Comparison of ENCODE assay signal across 19 cellular contexts in genomic region chr14:20560961-20561360, GRCh38. TPM values are rescaled to one million over a fixed set of nuclear protein-coding genes. Genes with fewer than 3 reads are reported as not detected.
DNase-seq lines count a peak whose midpoint lies in the region; ATAC-seq lines count a peak whose summit lies in the region.
"Had no signal": no experiment of that assay in that cellular context is flagged by ENCODE, and none has a peak within 500 bp of the region (broad histone marks: within the 10 kb centered on the region; RNA-seq: fewer than 3 reads in every experiment).

Gene RNASE9, minus strand, starts transcription at chr14:20561047.

- no peaks in the 10 kb centered on the region for H3K79me2 ChIP-seq in mesendoderm (ENCODE audit: control insufficient read depth, insufficient read depth, low read length)

- no peak within 1 kb of the TSS for H3K23ac ChIP-seq in mesendoderm (ENCODE audit: low read length)

- no peak within 1 kb of the TSS for H3K4me2 ChIP-seq in mesendoderm (ENCODE audit: low read length)

- H3K56ac ChIP-seq in mesendoderm (ENCODE audit: low read length): no peak within 1 kb of the TSS

- no peak for ATAC-seq in GM19455 (IDR thresholded peaks at IDR 0.05; ENCODE audit: unreplicated experiment)

- H2BK5ac ChIP-seq in mesendoderm (ENCODE audit: low read length): no peak within 1 kb of the TSS

- no peaks in the 10 kb centered on the region for H3K27me3 ChIP-seq in HUES64 (ENCODE audit: insufficient read depth, low read length)
- no peaks in the 10 kb centered on the region for H3K27me3 ChIP-seq in mesendoderm (ENCODE audit: insufficient read depth, low read length, poor library complexity)
- H3K27me3 ChIP-seq: SJCRH30 had no signal

- H3K9me3 ChIP-seq in ES-I3 (ENCODE audit: control insufficient read depth, insufficient read depth, low read length) (no peaks in the 10 kb centered on the region), HUES64 (ENCODE audit: insufficient read depth, low read depth, low read length) (no peaks in the 10 kb centered on the region)
- H3K9me3 ChIP-seq: BE2C, Caco-2, HAP-1, SJCRH30 had no signal

- peak within 1 kb of the TSS; percentile 64 for H2BK15ac ChIP-seq in mesendoderm (replicated peaks; ENCODE audit: low read depth)

- H2AK5ac ChIP-seq in mesendoderm (ENCODE audit: low read length): no peak within 1 kb of the TSS

- no peaks in the 10 kb centered on the region for H3K79me1 ChIP-seq in mesendoderm (ENCODE audit: low read length)

- H3K4me3 ChIP-seq in HUES64 (ENCODE audit: low read length) (0 out of 2 replicates have a peak within 1 kb of the TSS, but pooled peaks have one; percentile 22), mesendoderm (ENCODE audit: low read length) (no peak within 1 kb of the TSS)
- H3K4me3 ChIP-seq: HAP-1, SJCRH30 had no signal

- no peak within 1 kb of the TSS for H4K8ac ChIP-seq in mesendoderm (ENCODE audit: low read depth, low read length)

- whole genome bisulfite sequencing in HUES64: 96% methylated on average over 3 of the region's 3 CpGs
- WGBS in mesendoderm (ENCODE audit: extremely low coverage, insufficient coverage, low lambda C conversion rate): no CpG with 5 or more reads among the region's 3 CpGs

- H2BK120ac ChIP-seq in mesendoderm (ENCODE audit: low read depth, low read length): no peak within 1 kb of the TSS

- H3K18ac ChIP-seq in mesendoderm (ENCODE audit: low read length): no peak within 1 kb of the TSS

- no peaks in the 10 kb centered on the region for H3K36me3 ChIP-seq in ES-I3 (ENCODE audit: insufficient read depth, low read length)
- no peaks in the 10 kb centered on the region for H3K36me3 ChIP-seq in HUES64 (ENCODE audit: insufficient read depth, low read length)
- no peaks in the 10 kb centered on the region for H3K36me3 ChIP-seq in mesendoderm (ENCODE audit: control insufficient read depth, insufficient read depth, low read length)
- H3K36me3 ChIP-seq: BE2C, HAP-1, SJCRH30 had no signal

- H3K4ac ChIP-seq in mesendoderm (ENCODE audit: low read depth, low read length): no peak within 1 kb of the TSS

- peak within 1 kb of the TSS; percentile 93 for H3K27ac ChIP-seq in HUES64 (ENCODE audit: low read depth, low read length)
- H3K27ac ChIP-seq in mesendoderm (ENCODE audit: low read depth, low read length): no peak within 1 kb of the TSS
- H3K27ac ChIP-seq: SJCRH30 had no signal

- H3K9ac ChIP-seq in ES-I3 (ENCODE audit: low read depth, low read length) (peak within 1 kb of the TSS; percentile 11; the same call in 1 of the 2 replicates), HUES64 (ENCODE audit: low read depth, low read length) (0 out of 2 replicates have a peak within 1 kb of the TSS, but pooled peaks have one; percentile 45), mesendoderm (ENCODE audit: low read length) (no peak within 1 kb of the TSS)

- peak; percentile 12 for DNase-seq in RPMI7951 (ENCODE audit: low read depth)
- no peak for DNase-seq in mesendoderm
- DNase-seq in NCI-H187 (lab: John Stamatoyannopoulos, UW): no peak
- no peak for DNase-seq in NCI-H1048 (lab: John Stamatoyannopoulos, UW)
- no peak for DNase-seq in HuH-7 (ENCODE audit: low spot score)
- DNase-seq: BE2C; Caco-2; CD4-positive, CD25-positive, alpha-beta regulatory T cell; GDM1; IMR-90; NCI-H1694 treated with DMSO at 0.1 percent for 48 hours; NCI-H2107; NCI-H345; NCI-H524 treated with DMSO at 0.1 percent for 48 hours had no signal

- no peak within 1 kb of the TSS for H4K5ac ChIP-seq in mesendoderm (ENCODE audit: low read length)

- H3K4me1 ChIP-seq in ES-I3 (ENCODE audit: insufficient read depth, low read length): peaks cover 35% of the 10 kb centered on the region
- peaks cover 44% of the 10 kb centered on the region for H3K4me1 ChIP-seq in HUES64 (ENCODE audit: insufficient read depth, low read length)
- H3K4me1 ChIP-seq in mesendoderm (ENCODE audit: control insufficient read depth, low read depth, low read length): peaks cover 3% of the 10 kb centered on the region
- H3K4me1 ChIP-seq: BE2C, SJCRH30 had no signal

RNA-seq across cellular contexts. Expression of gene RNASE9, which starts in this region (rescaled TPM):
- not detected for polyA plus RNA-seq in HUES64 (2013, experiment 1 of 2)
- not detected for polyA plus RNA-seq in HUES64 (2013, experiment 2 of 2)
- total RNA-seq in RPMI7951 (2014; rRNA removed; shearing (Covaris generic)): not detected in 2 replicates
- 0.04 TPM for polyA plus RNA-seq in mesendoderm (2013, experiment 1 of 2)
- polyA plus RNA-seq in mesendoderm (2013, experiment 2 of 2): not detected
- total RNA-seq: Caco-2; CD4-positive, CD25-positive, alpha-beta regulatory T cell; IMR-90; SJCRH30 had no signal
- polyA plus RNA-seq: CD4-positive, CD25-positive, alpha-beta regulatory T cell; IMR-90 had no signal

Comparison
In these comparisons a context has a peak if more than half of its experiments do, and no peak if none do; other contexts are left out.
1. Peak in DNase-seq in RPMI7951; RNA of the gene not detected or under 1 TPM.